22 cellular contexts compared by ENCODE assay signal in the genomic region with DNA sequence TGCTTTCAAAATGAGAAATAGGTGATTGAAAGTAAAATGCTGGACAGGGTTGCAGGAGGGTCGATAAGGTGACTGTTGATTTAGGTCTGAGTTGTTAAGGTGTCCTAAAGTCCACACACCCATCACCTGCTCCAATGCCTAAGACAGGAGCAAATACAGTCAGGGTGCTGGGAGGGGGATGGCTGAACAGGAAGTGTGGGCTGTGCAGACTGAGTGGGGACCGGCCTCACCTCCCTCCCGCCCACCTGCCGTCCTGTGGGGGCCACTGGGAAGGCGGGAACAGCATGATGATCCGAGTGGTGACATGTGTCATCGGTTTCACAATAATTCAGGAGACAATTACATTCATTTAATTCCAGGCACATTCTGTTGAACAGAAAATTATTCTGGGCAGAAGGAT.
"Had no signal": no experiment of that assay in that cellular context is flagged by ENCODE, and none has a peak within 500 bp of the region (broad histone marks: within the 10 kb centered on the region; RNA-seq: fewer than 3 reads in every experiment).

No MANE protein-coding gene starts in this region.

- H3K9me3 ChIP-seq: ascending aorta, left lung, upper lobe of right lung had no signal

- FAIRE-seq: colon, TTC549 had no signal

- ATAC-seq: activated CD8-positive, alpha-beta T cell treated with anti-CD3 and anti-CD28 coated beads, Interleukin-2, amount 10 ng/mL, durations not matched to agents 7 days and 5 days; activated naive CD4-positive, alpha-beta T cell treated with anti-CD3 and anti-CD28 coated beads, Interleukin-2, amount 50 U/mL, for 72 hours; activated T-helper 17 cell treated with anti-CD3 and anti-CD28 coated beads, Interleukin-2, amount 50 U/mL, for 72 hours; foreskin keratinocyte; left lung; stimulated activated naive CD8-positive, alpha-beta T cell treated with anti-CD3 and anti-CD28 coated beads, Interleukin-15, Interleukin-2, amounts not matched to agents 100 U/mL and 50 U/mL, for 24 hours; upper lobe of right lung had no signal

- H3K27ac ChIP-seq: ascending aorta, foreskin keratinocyte, left lung, upper lobe of right lung, WERI-Rb-1 had no signal

- H3K4me3 ChIP-seq: ascending aorta, left lung, lung, upper lobe of right lung had no signal

- H3K4me1 ChIP-seq: ascending aorta, foreskin keratinocyte, left lung, upper lobe of right lung had no signal

- H3K27me3 ChIP-seq: ascending aorta, foreskin keratinocyte, upper lobe of right lung had no signal

- H3K36me3 ChIP-seq: ascending aorta, left lung, upper lobe of right lung had no signal

- DNase-seq: activated CD4-positive, alpha-beta T cell treated with anti-CD3 and anti-CD28 coated beads, Interleukin-2, amount 50 U/mL, for 1 hour; activated CD4-positive, CD25-positive, alpha-beta regulatory T cell treated with anti-CD3 and anti-CD28 coated beads, Interleukin-2, amount 50 U/mL, for 72 hours; activated CD8-positive, alpha-beta T cell treated with anti-CD3 and anti-CD28 coated beads, Interleukin-2, amount 10 ng/mL, durations not matched to agents 7 days and 5 days; activated T-cell treated with anti-CD3 and anti-CD28 coated beads, Interleukin-2, amount 50 U/mL, for 24 hours; central memory CD4-positive, alpha-beta T cell; effector memory CD4-positive, alpha-beta T cell; foreskin keratinocyte; immature natural killer cell; kidney glomerular epithelial cell; left lung; naive B cell; retina; stimulated activated CD4-positive, alpha-beta T cell treated with anti-CD3 and anti-CD28 coated beads, Interleukin-4, amount 100 ng/mL, for 24 hours; stimulated activated naive CD8-positive, alpha-beta T cell treated with anti-CD3 and anti-CD28 coated beads, Interleukin-15, Interleukin-2, amounts not matched to agents 100 U/mL and 50 U/mL, for 24 hours; upper lobe of right lung; WERI-Rb-1 had no signal
